1 cellular context compared by ENCODE assay signal in the genomic region with DNA sequence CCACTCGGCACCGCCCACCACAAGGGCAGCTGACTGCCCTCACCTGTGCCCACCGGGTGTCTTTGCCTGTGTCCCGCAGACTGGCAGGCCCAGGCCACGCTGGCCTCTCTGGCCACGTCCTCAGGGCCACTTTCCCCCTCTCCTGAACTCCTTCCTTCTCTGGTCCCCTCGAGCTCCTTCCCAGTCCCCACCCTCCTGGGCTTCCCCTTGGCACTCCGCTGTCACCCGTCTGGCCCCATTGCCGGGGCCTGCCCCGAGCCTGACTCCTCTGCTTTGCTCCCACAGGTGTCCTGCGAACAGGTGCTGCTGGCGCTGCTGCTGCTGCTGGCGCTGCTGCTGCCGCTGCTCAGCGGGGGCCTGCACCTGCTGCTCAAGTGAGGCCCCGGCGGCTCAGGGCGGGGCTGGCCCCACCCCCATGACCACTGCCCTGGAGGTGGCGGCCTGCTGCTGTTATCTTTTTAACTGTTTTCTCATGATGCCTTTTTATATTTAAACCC.
TF ChIP-seq lines count a peak whose summit lies in the region.

No MANE protein-coding gene starts in this region.

TF ChIP-seq in GM23338, 12 proteins besides CTCF, POLR2A, EP300 and RAD21 (continued from another document):
- TF ChIP-seq, protein P1, sequence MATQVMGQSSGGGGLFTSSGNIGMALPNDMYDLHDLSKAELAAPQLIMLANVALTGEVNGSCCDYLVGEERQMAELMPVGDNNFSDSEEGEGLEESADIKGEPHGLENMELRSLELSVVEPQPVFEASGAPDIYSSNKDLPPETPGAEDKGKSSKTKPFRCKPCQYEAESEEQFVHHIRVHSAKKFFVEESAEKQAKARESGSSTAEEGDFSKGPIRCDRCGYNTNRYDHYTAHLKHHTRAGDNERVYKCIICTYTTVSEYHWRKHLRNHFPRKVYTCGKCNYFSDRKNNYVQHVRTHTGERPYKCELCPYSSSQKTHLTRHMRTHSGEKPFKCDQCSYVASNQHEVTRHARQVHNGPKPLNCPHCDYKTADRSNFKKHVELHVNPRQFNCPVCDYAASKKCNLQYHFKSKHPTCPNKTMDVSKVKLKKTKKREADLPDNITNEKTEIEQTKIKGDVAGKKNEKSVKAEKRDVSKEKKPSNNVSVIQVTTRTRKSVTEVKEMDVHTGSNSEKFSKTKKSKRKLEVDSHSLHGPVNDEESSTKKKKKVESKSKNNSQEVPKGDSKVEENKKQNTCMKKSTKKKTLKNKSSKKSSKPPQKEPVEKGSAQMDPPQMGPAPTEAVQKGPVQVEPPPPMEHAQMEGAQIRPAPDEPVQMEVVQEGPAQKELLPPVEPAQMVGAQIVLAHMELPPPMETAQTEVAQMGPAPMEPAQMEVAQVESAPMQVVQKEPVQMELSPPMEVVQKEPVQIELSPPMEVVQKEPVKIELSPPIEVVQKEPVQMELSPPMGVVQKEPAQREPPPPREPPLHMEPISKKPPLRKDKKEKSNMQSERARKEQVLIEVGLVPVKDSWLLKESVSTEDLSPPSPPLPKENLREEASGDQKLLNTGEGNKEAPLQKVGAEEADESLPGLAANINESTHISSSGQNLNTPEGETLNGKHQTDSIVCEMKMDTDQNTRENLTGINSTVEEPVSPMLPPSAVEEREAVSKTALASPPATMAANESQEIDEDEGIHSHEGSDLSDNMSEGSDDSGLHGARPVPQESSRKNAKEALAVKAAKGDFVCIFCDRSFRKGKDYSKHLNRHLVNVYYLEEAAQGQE (IDR thresholded peaks at IDR 0.05; ENCODE audit: unreplicated experiment): no peak
- TF ChIP-seq JUNB (IDR thresholded peaks at IDR 0.05; ENCODE audit: unreplicated experiment) (no peak), POLR2AphosphoS5 (IDR thresholded peaks at IDR 0.05; ENCODE audit: low read depth) (no peak), CREB1 (CRISPR knock-in tag; IDR thresholded peaks at IDR 0.05; ENCODE audit: low read depth) (no peak), EZH2phosphoT487 (IDR thresholded peaks at IDR 0.05; ENCODE audit: unreplicated experiment) (no peak), EZH2 (IDR thresholded peaks at IDR 0.05; ENCODE audit: low read depth, unreplicated experiment) (no peak), ZNF331 (CRISPR knock-in tag; IDR thresholded peaks at IDR 0.05; ENCODE audit: low read depth) (no peak), ZNF114 (CRISPR knock-in tag; IDR thresholded peaks at IDR 0.05) (no peak), STAT1 (IDR thresholded peaks at IDR 0.05; ENCODE audit: unreplicated experiment) (no peak), NANOG (IDR thresholded peaks at IDR 0.05; ENCODE audit: borderline replicate concordance) (no peak)
- TF ChIP-seq, protein P2, sequence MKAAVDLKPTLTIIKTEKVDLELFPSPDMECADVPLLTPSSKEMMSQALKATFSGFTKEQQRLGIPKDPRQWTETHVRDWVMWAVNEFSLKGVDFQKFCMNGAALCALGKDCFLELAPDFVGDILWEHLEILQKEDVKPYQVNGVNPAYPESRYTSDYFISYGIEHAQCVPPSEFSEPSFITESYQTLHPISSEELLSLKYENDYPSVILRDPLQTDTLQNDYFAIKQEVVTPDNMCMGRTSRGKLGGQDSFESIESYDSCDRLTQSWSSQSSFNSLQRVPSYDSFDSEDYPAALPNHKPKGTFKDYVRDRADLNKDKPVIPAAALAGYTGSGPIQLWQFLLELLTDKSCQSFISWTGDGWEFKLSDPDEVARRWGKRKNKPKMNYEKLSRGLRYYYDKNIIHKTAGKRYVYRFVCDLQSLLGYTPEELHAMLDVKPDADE (IDR thresholded peaks at IDR 0.05): no peak
